Comparison of ENCODE assay signal across 8 cellular contexts in the genomic region with DNA sequence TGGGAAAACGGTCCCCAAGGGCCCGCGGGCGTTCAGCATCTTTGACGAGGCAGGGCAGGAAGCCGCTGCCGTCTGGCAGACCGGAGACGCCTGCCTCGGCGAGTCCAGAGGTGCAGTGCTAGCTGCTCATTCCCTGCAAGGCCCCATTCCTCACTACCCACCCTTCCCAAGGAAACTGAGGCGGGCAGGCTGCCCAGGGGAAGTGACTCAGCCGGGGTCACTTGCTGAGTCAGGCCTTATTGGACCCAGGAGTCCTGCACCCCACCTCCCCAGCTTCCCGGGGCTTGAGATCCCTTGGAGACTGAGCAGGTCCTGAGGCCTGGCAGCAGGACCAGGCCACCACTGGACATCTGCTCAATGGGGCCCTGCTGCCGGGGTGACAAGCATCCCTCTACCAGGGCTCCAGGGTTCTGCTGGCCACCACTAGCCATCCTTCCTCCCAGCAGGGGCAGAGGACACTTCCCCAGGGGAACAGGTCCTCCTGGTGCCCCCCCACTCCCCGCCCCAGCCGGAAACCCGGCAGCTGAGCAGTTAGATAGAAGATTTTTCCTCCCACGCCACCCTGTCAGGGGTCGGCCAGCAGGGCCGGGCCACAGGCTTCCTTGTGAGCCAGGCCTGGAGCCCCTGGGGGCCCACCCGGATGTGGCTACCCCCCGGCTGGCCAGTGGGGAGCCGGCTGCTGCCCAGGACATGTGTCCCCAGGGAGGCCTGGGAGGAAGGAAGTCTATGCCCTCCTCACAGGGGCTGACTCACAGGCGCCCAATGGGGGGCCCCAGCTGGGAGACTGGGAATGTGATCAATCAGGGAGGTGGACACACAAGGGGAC. TPM values are rescaled to one million over a fixed set of nuclear protein-coding genes. Genes with fewer than 3 reads are reported as not detected.
DNase-seq lines count a peak whose midpoint lies in the region; ATAC-seq and TF ChIP-seq lines count a peak whose summit lies in the region.

No MANE protein-coding gene starts in this region.

- no peak for ATAC-seq in activated T-helper 17 cell treated with anti-CD3 and anti-CD28 coated beads, Interleukin-2, amount 50 U/mL, for 72 hours (replicated peaks)
- ATAC-seq in left cardiac atrium (peak; percentile 4 to 10), HG03469 (IDR thresholded peaks at IDR 0.05; ENCODE audit: unreplicated experiment) (no peak), GM21737 (IDR thresholded peaks at IDR 0.05; ENCODE audit: unreplicated experiment) (no peak)
- no peak for ATAC-seq in stimulated activated effector memory CD8-positive, alpha-beta T cell treated with anti-CD3 and anti-CD28 coated beads, Interleukin-12 subunit alpha, Interleukin-12 subunit beta, amount 100 ng/mL, for 72 hours

- CTCF ChIA-PET in HEK293T (lab: Yijun Ruan, JAX), result interaction anchor here (1.0 kb wide), 1 partner anchor 42 kb away, joined by 4 read pairs; no protein-coding TSS in a partner anchor

- H3K4me1 Mint-ChIP-seq in activated T-helper 17 cell treated with anti-CD3 and anti-CD28 coated beads, Interleukin-2, amount 50 U/mL, for 72 hours, result peaks cover 43% of the 10 kb centered on the region
- H3K4me1 Mint-ChIP-seq in stimulated activated effector memory CD8-positive, alpha-beta T cell treated with anti-CD3 and anti-CD28 coated beads, Interleukin-12 subunit alpha, Interleukin-12 subunit beta, amount 100 ng/mL, for 72 hours, result peaks cover 81% of the 10 kb centered on the region

- DNase-seq in AG20443 (ENCODE audit: low spot score) (peak; percentile 51), left cardiac atrium (peak; percentile 81), HEK293T (ENCODE audit: extremely low spot score) (no peak)
- no peak for DNase-seq in stimulated activated effector memory CD8-positive, alpha-beta T cell treated with anti-CD3 and anti-CD28 coated beads, Interleukin-12 subunit alpha, Interleukin-12 subunit beta, amount 100 ng/mL, for 72 hours (ENCODE audit: low spot score in 2 of 2)

- POLR2A ChIA-PET in HEK293T (lab: Yijun Ruan, JAX), result no interaction called here

- H3K4me1 ChIP-seq in HUES64 (ENCODE audit: insufficient read depth, low read length), result peaks cover 53% of the 10 kb centered on the region

- no peaks in the 10 kb centered on the region for H3K27me3 Mint-ChIP-seq in activated T-helper 17 cell treated with anti-CD3 and anti-CD28 coated beads, Interleukin-2, amount 50 U/mL, for 72 hours

- H3K27ac ChIP-seq in HUES64 (ENCODE audit: low read depth, low read length), result peak overlapping the region; percentile 48

- H3K27ac Mint-ChIP-seq in activated T-helper 17 cell treated with anti-CD3 and anti-CD28 coated beads, Interleukin-2, amount 50 U/mL, for 72 hours, result peak overlapping the region; percentile 46
- peak overlapping the region; percentile 90 for H3K27ac Mint-ChIP-seq in stimulated activated effector memory CD8-positive, alpha-beta T cell treated with anti-CD3 and anti-CD28 coated beads, Interleukin-12 subunit alpha, Interleukin-12 subunit beta, amount 100 ng/mL, for 72 hours

- WGBS in HUES64, result 78% methylated on average over 25 of the region's 25 CpGs

- H3K36me3 ChIP-seq in HUES64 (ENCODE audit: insufficient read depth, low read length), result no peaks in the 10 kb centered on the region

- H3K36me3 Mint-ChIP-seq in activated T-helper 17 cell treated with anti-CD3 and anti-CD28 coated beads, Interleukin-2, amount 50 U/mL, for 72 hours (ENCODE audit: low read depth), result peaks cover 5% of the 10 kb centered on the region
- H3K36me3 Mint-ChIP-seq in stimulated activated effector memory CD8-positive, alpha-beta T cell treated with anti-CD3 and anti-CD28 coated beads, Interleukin-12 subunit alpha, Interleukin-12 subunit beta, amount 100 ng/mL, for 72 hours, result peaks cover 23% of the 10 kb centered on the region

- H3K9me3 Mint-ChIP-seq in activated T-helper 17 cell treated with anti-CD3 and anti-CD28 coated beads, Interleukin-2, amount 50 U/mL, for 72 hours, result no peaks in the 10 kb centered on the region
- H3K9me3 Mint-ChIP-seq in stimulated activated effector memory CD8-positive, alpha-beta T cell treated with anti-CD3 and anti-CD28 coated beads, Interleukin-12 subunit alpha, Interleukin-12 subunit beta, amount 100 ng/mL, for 72 hours, result no peaks in the 10 kb centered on the region

- no peak overlapping the region for H3K9ac ChIP-seq in HUES64 (ENCODE audit: low read depth, low read length)

- no peak overlapping the region for H3K4me3 ChIP-seq in HUES64 (ENCODE audit: low read length)

- H3K9me3 ChIP-seq in HUES64 (ENCODE audit: insufficient read depth, low read depth, low read length), result no peaks in the 10 kb centered on the region

- intact Hi-C loops in left cardiac atrium (cut with DNase I), result no loop called here

- H3K4me3 Mint-ChIP-seq in activated T-helper 17 cell treated with anti-CD3 and anti-CD28 coated beads, Interleukin-2, amount 50 U/mL, for 72 hours, result peak overlapping the region; percentile 92
- peak overlapping the region; percentile 78 for H3K4me3 Mint-ChIP-seq in stimulated activated effector memory CD8-positive, alpha-beta T cell treated with anti-CD3 and anti-CD28 coated beads, Interleukin-12 subunit alpha, Interleukin-12 subunit beta, amount 100 ng/mL, for 72 hours

- H3K27me3 ChIP-seq in HUES64 (ENCODE audit: insufficient read depth, low read length), result no peaks in the 10 kb centered on the region

TF ChIP-seq in HEK293T, 16 proteins besides CTCF, POLR2A, EP300 and RAD21:
- TF ChIP-seq NFRKB (IDR thresholded peaks at IDR 0.05) (no peak), CTBP1 (IDR thresholded peaks at IDR 0.05; ENCODE audit: borderline replicate concordance) (no peak), TARDBP (IDR thresholded peaks at IDR 0.05) (no peak), FOXM1 (IDR thresholded peaks at IDR 0.05; ENCODE audit: borderline replicate concordance) (no peak), FOXA1 (IDR thresholded peaks at IDR 0.05) (no peak), FOXK2 (IDR thresholded peaks at IDR 0.05) (no peak), ELF4 (IDR thresholded peaks at IDR 0.05) (no peak), L3MBTL2 (conservative IDR thresholded peaks at IDR 0.05) (no peak), BHLHE40 (IDR thresholded peaks at IDR 0.05; ENCODE audit: borderline replicate concordance) (no peak), ZNF384 (IDR thresholded peaks at IDR 0.05) (no peak), HDGF (IDR thresholded peaks at IDR 0.05; ENCODE audit: borderline replicate concordance) (no peak), LEF1 (IDR thresholded peaks at IDR 0.05; ENCODE audit: borderline replicate concordance) (no peak), SUZ12 (IDR thresholded peaks at IDR 0.05) (no peak), ARNT (IDR thresholded peaks at IDR 0.05) (no peak), SP1 (IDR thresholded peaks at IDR 0.05) (no peak)
- TF ChIP-seq, protein P1, sequence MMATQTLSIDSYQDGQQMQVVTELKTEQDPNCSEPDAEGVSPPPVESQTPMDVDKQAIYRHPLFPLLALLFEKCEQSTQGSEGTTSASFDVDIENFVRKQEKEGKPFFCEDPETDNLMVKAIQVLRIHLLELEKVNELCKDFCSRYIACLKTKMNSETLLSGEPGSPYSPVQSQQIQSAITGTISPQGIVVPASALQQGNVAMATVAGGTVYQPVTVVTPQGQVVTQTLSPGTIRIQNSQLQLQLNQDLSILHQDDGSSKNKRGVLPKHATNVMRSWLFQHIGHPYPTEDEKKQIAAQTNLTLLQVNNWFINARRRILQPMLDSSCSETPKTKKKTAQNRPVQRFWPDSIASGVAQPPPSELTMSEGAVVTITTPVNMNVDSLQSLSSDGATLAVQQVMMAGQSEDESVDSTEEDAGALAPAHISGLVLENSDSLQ (IDR thresholded peaks at IDR 0.05), result no peak

RNA-seq across cellular contexts. Expression of gene SH2B3, which starts 3.9 kb away (rescaled TPM):
- 14.8 TPM for polyA plus RNA-seq in HUES64 (2013, experiment 1 of 2)
- 16.4 TPM for polyA plus RNA-seq in HUES64 (2013, experiment 2 of 2)
- total RNA-seq in activated T-helper 17 cell treated with anti-CD3 and anti-CD28 coated beads, Interleukin-2, amount 50 U/mL, for 72 hours, result 10 to 100 TPM in 1 of 2 donors, 1 to 10 TPM in 1; 8.5 to 12.1 TPM
- 10 to 100 TPM; 27.1 to 39.6 TPM for total RNA-seq in left cardiac atrium

RNA-seq across cellular contexts. Expression of gene PHETA1, which starts 40.7 kb away (rescaled TPM):
- 6.7 TPM for polyA plus RNA-seq in HUES64 (2013, experiment 1 of 2)
- polyA plus RNA-seq in HUES64 (2013, experiment 2 of 2), result 9.0 TPM
- 1 to 10 TPM; 1.1 to 1.2 TPM for total RNA-seq in activated T-helper 17 cell treated with anti-CD3 and anti-CD28 coated beads, Interleukin-2, amount 50 U/mL, for 72 hours
- total RNA-seq in left cardiac atrium, result 1 to 10 TPM; 7.8 to 8.8 TPM

Comparison
In these comparisons a context has a peak if more than half of its experiments do, and no peak if none do; other contexts are left out.
1. DNase-seq: peak in AG20443 (single experiment) and left cardiac atrium (single experiment); none in stimulated activated effector memory CD8-positive, alpha-beta T cell treated with anti-CD3 and anti-CD28 coated beads, Interleukin-12 subunit alpha, Interleukin-12 subunit beta, amount 100 ng/mL, for 72 hours (0 of 2) and HEK293T (single experiment).
2. ATAC-seq: peak in left cardiac atrium (2 of 2); none in activated T-helper 17 cell treated with anti-CD3 and anti-CD28 coated beads, Interleukin-2, amount 50 U/mL, for 72 hours (single experiment), stimulated activated effector memory CD8-positive, alpha-beta T cell treated with anti-CD3 and anti-CD28 coated beads, Interleukin-12 subunit alpha, Interleukin-12 subunit beta, amount 100 ng/mL, for 72 hours (single experiment), HG03469 (single experiment) and GM21737 (single experiment).
3. RNA of gene PHETA1, which starts 40.7 kb away (total RNA-seq): 7.8 to 8.8 TPM in left cardiac atrium; 1.1 to 1.2 TPM in activated T-helper 17 cell treated with anti-CD3 and anti-CD28 coated beads, Interleukin-2, amount 50 U/mL, for 72 hours; every median in the first group is over 4 times any median in the second.